In genomic region chr3:39383913-39384664, GRCh38 we compare ENCODE assay signal across 7 cellular contexts.
A peak's percentile ranks its signal among the peaks of the same experiment; 100 is the strongest.
DNase-seq lines count a peak whose midpoint lies in the region; ATAC-seq lines count a peak whose summit lies in the region.

No MANE protein-coding gene starts in this region.

- ATAC-seq in GM18873 (IDR thresholded peaks at IDR 0.05; ENCODE audit: low FRiP score, unreplicated experiment) = peak; percentile 53
- peak; percentile 62 for ATAC-seq in HG03103 (IDR thresholded peaks at IDR 0.05; ENCODE audit: low read depth, unreplicated experiment)
- ATAC-seq in central memory CD8-positive, alpha-beta T cell (replicated peaks; ENCODE audit: extremely low read depth, poor library complexity, severe bottlenecking) = peak; percentile 80

- no peaks in the 10 kb centered on the region for H3K27me3 Mint-ChIP-seq in central memory CD8-positive, alpha-beta T cell

- DNase-seq in T-helper 22 cell (ENCODE audit: low read depth) = peak; percentile 92
- peak; percentile 89 to 91 for DNase-seq in central memory CD8-positive, alpha-beta T cell (ENCODE audit: low spot score in 2 of 2)
- DNase-seq in stimulated activated CD4-positive, alpha-beta T cell treated with anti-CD3 and anti-CD28 coated beads, Interleukin-2, amount 100 ng/mL, for 24 hours = peak; percentile 95 to 98
- DNase-seq in SHP77 treated with DMSO at 0.1 percent for 48 hours (lab: John Stamatoyannopoulos, UW) = no peak

- H3K36me3 Mint-ChIP-seq in central memory CD8-positive, alpha-beta T cell (ENCODE audit: insufficient read depth) = peaks cover 18% of the 10 kb centered on the region

- peaks cover 50% of the 10 kb centered on the region for H3K4me1 Mint-ChIP-seq in central memory CD8-positive, alpha-beta T cell

- peak overlapping the region; percentile 99 for H3K27ac Mint-ChIP-seq in central memory CD8-positive, alpha-beta T cell (ENCODE audit: low read depth)

- H3K27ac ChIP-seq in layer of hippocampus (ENCODE audit: low read depth, low read length) = peak overlapping the region; percentile 82

- peak overlapping the region; percentile 97 for H3K4me3 Mint-ChIP-seq in central memory CD8-positive, alpha-beta T cell

- no peaks in the 10 kb centered on the region for H3K27me3 ChIP-seq in layer of hippocampus (ENCODE audit: control insufficient read depth, insufficient read depth, low read length)

- H3K9me3 Mint-ChIP-seq in central memory CD8-positive, alpha-beta T cell = no peaks in the 10 kb centered on the region
